ENCODE assay signal across 18 cellular contexts in the genomic region with DNA sequence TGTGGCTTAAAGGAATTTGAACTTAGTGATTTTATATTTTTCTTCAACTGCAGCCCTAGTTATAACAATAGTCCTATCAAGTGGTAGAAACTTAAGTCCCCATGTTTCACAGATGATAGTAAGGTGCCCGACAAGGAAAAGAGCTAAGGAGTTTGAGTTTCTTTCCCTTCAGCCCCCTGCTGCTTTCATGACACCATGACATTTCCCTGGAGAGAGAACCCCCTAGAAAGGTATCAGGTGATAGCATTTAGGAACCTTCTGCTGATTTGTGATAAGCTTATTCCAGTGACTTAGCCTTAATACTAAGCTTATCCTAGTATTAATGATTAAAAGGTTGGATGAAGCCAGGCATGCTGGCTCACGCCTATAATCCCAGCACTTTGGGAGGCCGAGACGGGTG.
DNase-seq lines count a peak whose midpoint lies in the region; ATAC-seq and TF ChIP-seq lines count a peak whose summit lies in the region.
"Had no signal": no experiment of that assay in that cellular context is flagged by ENCODE, and none has a peak within 500 bp of the region (broad histone marks: within the 10 kb centered on the region; RNA-seq: fewer than 3 reads in every experiment).

No MANE protein-coding gene starts in this region.

- no peak overlapping the region for H4K8ac ChIP-seq in mesendoderm (ENCODE audit: low read depth, low read length)

- no peak overlapping the region for H3K18ac ChIP-seq in mesendoderm (ENCODE audit: low read length)

- H3K56ac ChIP-seq in mesendoderm (ENCODE audit: low read length): no peak overlapping the region

- no peak overlapping the region for H2BK5ac ChIP-seq in mesendoderm (ENCODE audit: low read length)

- no peaks in the 10 kb centered on the region for H3K36me3 ChIP-seq in WERI-Rb-1
- H3K36me3 ChIP-seq in mesendoderm (ENCODE audit: control insufficient read depth, insufficient read depth, low read length): no peaks in the 10 kb centered on the region
- H3K36me3 ChIP-seq: BLaER1 treated with 17β-estradiol and CSF1 and Interleukin-3, amounts not matched to agents 10 nM and 100 nM had no signal

- no peak overlapping the region for H2BK15ac ChIP-seq in mesendoderm (replicated peaks; ENCODE audit: low read depth)

- no peak overlapping the region for H4K5ac ChIP-seq in mesendoderm (ENCODE audit: low read length)

- H3K4me3 ChIP-seq in WERI-Rb-1 (ENCODE audit: low read depth, low read length) (no peak overlapping the region), mesendoderm (ENCODE audit: low read length) (no peak overlapping the region)
- H3K4me3 ChIP-seq: A549; BLaER1 treated with 17β-estradiol and CSF1 and Interleukin-3, amounts not matched to agents 10 nM and 100 nM had no signal

- H3K27me3 ChIP-seq in WERI-Rb-1 (ENCODE audit: insufficient read depth, low read depth, severe bottlenecking): no peaks in the 10 kb centered on the region
- H3K27me3 ChIP-seq in mesendoderm (ENCODE audit: insufficient read depth, low read length, poor library complexity): no peaks in the 10 kb centered on the region
- H3K27me3 ChIP-seq: BLaER1 treated with 17β-estradiol and CSF1 and Interleukin-3, amounts not matched to agents 10 nM and 100 nM had no signal

- no peaks in the 10 kb centered on the region for H3K4me1 ChIP-seq in mesendoderm (ENCODE audit: control insufficient read depth, low read depth, low read length)
- H3K4me1 ChIP-seq: A549; BLaER1 treated with 17β-estradiol and CSF1 and Interleukin-3, amounts not matched to agents 10 nM and 100 nM; Caco-2 had no signal

- ATAC-seq in HG03095 (IDR thresholded peaks at IDR 0.05; ENCODE audit: unreplicated experiment) (no peak), HG02763 (IDR thresholded peaks at IDR 0.05; ENCODE audit: unreplicated experiment) (no peak)
- ATAC-seq: A549; CD8-positive, alpha-beta T cell had no signal

- H3K79me1 ChIP-seq in mesendoderm (ENCODE audit: low read length): no peaks in the 10 kb centered on the region

- no peak for TF ChIP-seq CTCF in WERI-Rb-1 (IDR thresholded peaks at IDR 0.05; ENCODE audit: low read depth, low read length)

- H2BK120ac ChIP-seq in mesendoderm (ENCODE audit: low read depth, low read length): no peak overlapping the region

- H3K23ac ChIP-seq in mesendoderm (ENCODE audit: low read length): no peak overlapping the region

- no peaks in the 10 kb centered on the region for H3K9me3 ChIP-seq in WERI-Rb-1 (ENCODE audit: severe bottlenecking)
- H3K9me3 ChIP-seq: BLaER1 treated with 17β-estradiol and CSF1 and Interleukin-3, amounts not matched to agents 10 nM and 100 nM; Caco-2 had no signal

- H3K9ac ChIP-seq in mesendoderm (ENCODE audit: low read length): no peak overlapping the region
- H3K9ac ChIP-seq: BLaER1 treated with 17β-estradiol and CSF1 and Interleukin-3, amounts not matched to agents 10 nM and 100 nM had no signal

- H3K4ac ChIP-seq in mesendoderm (ENCODE audit: low read depth, low read length): no peak overlapping the region

- no peak overlapping the region for H3K27ac ChIP-seq in WERI-Rb-1
- H3K27ac ChIP-seq in mesendoderm (ENCODE audit: low read depth, low read length): no peak overlapping the region
- H3K27ac ChIP-seq: 22Rv1; A549; BLaER1 treated with 17β-estradiol and CSF1 and Interleukin-3, amounts not matched to agents 10 nM and 100 nM; C4-2B had no signal

- H2AK5ac ChIP-seq in mesendoderm (ENCODE audit: low read length): no peak overlapping the region

- WGBS in mesendoderm (ENCODE audit: extremely low coverage, insufficient coverage, low lambda C conversion rate): no CpG with 5 or more reads among the region's 4 CpGs

- H3K4me2 ChIP-seq in mesendoderm (ENCODE audit: low read length): no peak overlapping the region
- H3K4me2 ChIP-seq: A549; BLaER1 treated with 17β-estradiol and CSF1 and Interleukin-3, amounts not matched to agents 10 nM and 100 nM had no signal

- DNase-seq in D341Med (ENCODE audit: low spot score) (peak; percentile 29), NCI-H82 (lab: John Stamatoyannopoulos, UW) (peak; percentile 65), WERI-Rb-1 (peak; percentile 37), mesendoderm (peak; percentile 68), NK-92 (lab: John Stamatoyannopoulos, UW; ENCODE audit: unreplicated experiment) (no peak)
- DNase-seq: AML-193; Caco-2; Calu3; CD4-positive, alpha-beta T cell; CD8-positive, alpha-beta T cell; DMS79 treated with DMSO at 0.1 percent for 48 hours; GF-D8 had no signal

- no peaks in the 10 kb centered on the region for H3K79me2 ChIP-seq in mesendoderm (ENCODE audit: control insufficient read depth, insufficient read depth, low read length)
